26 cellular contexts compared by ENCODE assay signal in genomic region chr2:80642465-80642864, GRCh38.
"Had no signal": no experiment of that assay in that cellular context is flagged by ENCODE, and none has a peak within 500 bp of the region (broad histone marks: within the 10 kb centered on the region; RNA-seq: fewer than 3 reads in every experiment).

No MANE protein-coding gene starts in this region.

- H3K4me3 ChIP-seq: ovary, psoas muscle, right lobe of liver, sigmoid colon, stomach, thoracic aorta, thyroid gland, tibial nerve, upper lobe of left lung, vagina had no signal

- H2AFZ ChIP-seq: parathyroid adenoma had no signal

- ATAC-seq: natural killer cell treated with Interleukin-12 subunit alpha and Interleukin-12 subunit beta and Interleukin-15 and Interleukin-18, amount 100 ng/mL, for 72 hours; psoas muscle; right cardiac atrium; right lobe of liver; stimulated activated effector memory CD8-positive, alpha-beta T cell treated with anti-CD3 and anti-CD28 coated beads, Interleukin-12 subunit alpha, Interleukin-12 subunit beta, amount 100 ng/mL, for 72 hours; stimulated activated naive B cell treated with anti-CD40 and anti-IgM and Interleukin-4, amounts not matched to agents 10 μg/mL and 1 μg/mL and 100 μg/mL, for 72 hours had no signal

- H3K9me3 ChIP-seq: ovary, psoas muscle, right lobe of liver, sigmoid colon, stomach, thoracic aorta, thyroid gland, tibial nerve, upper lobe of left lung, vagina had no signal

- H3K27ac ChIP-seq: neutrophil, ovary, parathyroid adenoma, psoas muscle, right lobe of liver, sigmoid colon, stomach, thoracic aorta, thyroid gland, tibial nerve, upper lobe of left lung, vagina had no signal

- H3K79me2 ChIP-seq: parathyroid adenoma had no signal

- H3K36me3 ChIP-seq: neutrophil, ovary, right lobe of liver, sigmoid colon, stomach, thoracic aorta, thyroid gland, tibial nerve, upper lobe of left lung, vagina had no signal

- H3K27me3 ChIP-seq: neutrophil, ovary, right lobe of liver, sigmoid colon, stomach, thyroid gland, tibial nerve, upper lobe of left lung, vagina had no signal

- H3K9ac ChIP-seq: parathyroid adenoma had no signal

- FAIRE-seq: small intestine had no signal

- DNase-seq: nephron progenitor cell; nucleus accumbens; ovary; posterior cingulate gyrus; psoas muscle; right cardiac atrium; right lobe of liver; sigmoid colon; small intestine; stimulated activated CD4-positive, alpha-beta T cell treated with anti-CD3 and anti-CD28 coated beads, Interleukin-15, amount 100 ng/mL, for 24 hours; stimulated activated CD4-positive, alpha-beta T cell treated with anti-CD3 and anti-CD28 coated beads, Interleukin-2, amount 100 ng/mL, for 24 hours; stimulated activated CD4-positive, alpha-beta T cell treated with anti-CD3 and anti-CD28 coated beads, Interleukin-2, amount 100 ng/mL, for 48 hours; stimulated activated CD4-positive, alpha-beta T cell treated with anti-CD3 and anti-CD28 coated beads, Interleukin-4, amount 100 ng/mL, for 24 hours; stimulated activated naive B cell treated with anti-CD40 and anti-IgM and Interleukin-4, amounts not matched to agents 10 μg/mL and 1 μg/mL and 100 μg/mL, for 72 hours; stimulated activated naive CD4-positive, alpha-beta T cell treated with Interleukin-2 at 50 U/mL for 16 hours; stomach; thyroid gland; trophoblast cell; upper lobe of left lung had no signal

- H3K4me1 ChIP-seq: parathyroid adenoma, psoas muscle, right lobe of liver, thyroid gland, tibial nerve, upper lobe of left lung, vagina had no signal
